Comparison of ENCODE assay signal across 26 cellular contexts in genomic region chr16:86739808-86740207, GRCh38.
A peak's percentile ranks its signal among the peaks of the same experiment; 100 is the strongest.
DNase-seq lines count a peak whose midpoint lies in the region; ATAC-seq and TF ChIP-seq lines count a peak whose summit lies in the region.
"Had no signal": no experiment of that assay in that cellular context is flagged by ENCODE, and none has a peak within 500 bp of the region (broad histone marks: within the 10 kb centered on the region; RNA-seq: fewer than 3 reads in every experiment).

No MANE protein-coding gene starts in this region.

- no peak overlapping the region for H3K18ac ChIP-seq in mesenchymal stem cell (ENCODE audit: low read depth in 1 of 2, low read length in 2 of 2)

- H2AK5ac ChIP-seq in mesenchymal stem cell (ENCODE audit: low read length, severe bottlenecking): peak overlapping the region; percentile 70

- H4K91ac ChIP-seq in mesenchymal stem cell (ENCODE audit: low read length): no peak overlapping the region

- TF ChIP-seq CTCF in Caco-2 (IDR thresholded peaks at IDR 0.05; ENCODE audit: insufficient read depth in 1 of 2, low read depth in 1 of 2, low read length in 1 of 2, severe bottlenecking in 1 of 2, unreplicated experiment in 1 of 2): no peak
- TF ChIP-seq CTCF in sigmoid colon (IDR thresholded peaks at IDR 0.05): no peak

- peaks cover 11% of the 10 kb centered on the region for H3K27me3 Mint-ChIP-seq in Caco-2 (ENCODE audit: insufficient read depth, unreplicated experiment)
- peaks cover 38% of the 10 kb centered on the region for H3K27me3 Mint-ChIP-seq in activated T-helper 1 cell treated with anti-CD3 and anti-CD28 coated beads, Interleukin-12 subunit alpha, Interleukin-12 subunit beta, Interleukin-2, Interleukin-4 antibody, amounts not matched to agents 30 ng/mL and 10 ng/mL and 1 ng/mL, durations not matched to agents 14 hours and 24 hours and 36 hours (ENCODE audit: insufficient read depth)
- peaks cover 36% of the 10 kb centered on the region for H3K27me3 Mint-ChIP-seq in activated CD4-positive, alpha-beta memory T cell treated with anti-CD3 and anti-CD28 coated beads, Interleukin-2, amount 10 ng/mL, durations not matched to agents 7 days and 5 days
- peaks cover 46% of the 10 kb centered on the region for H3K27me3 Mint-ChIP-seq in activated naive CD8-positive, alpha-beta T cell treated with anti-CD3 and anti-CD28 coated beads, Interleukin-2, amount 50 U/mL, for 24 hours

- ATAC-seq in activated naive CD8-positive, alpha-beta T cell treated with anti-CD3 and anti-CD28 coated beads, Interleukin-2, amount 50 U/mL, for 24 hours: no peak
- ATAC-seq: activated naive CD4-positive, alpha-beta T cell treated with anti-CD3 and anti-CD28 coated beads, Interleukin-2, amount 50 U/mL, for 72 hours; left lobe of liver had no signal

- H2BK12ac ChIP-seq in mesenchymal stem cell (ENCODE audit: low read length in 2 of 2): peak overlapping the region in 1 of 2 experiments; percentile 17

- no peak overlapping the region for H3K4me2 ChIP-seq in mesenchymal stem cell (ENCODE audit: low read length, poor library complexity, severe bottlenecking)

- peaks cover 12% of the 10 kb centered on the region for H3K9me3 Mint-ChIP-seq in Caco-2 (ENCODE audit: unreplicated experiment)
- H3K9me3 Mint-ChIP-seq in activated T-helper 1 cell treated with anti-CD3 and anti-CD28 coated beads, Interleukin-12 subunit alpha, Interleukin-12 subunit beta, Interleukin-2, Interleukin-4 antibody, amounts not matched to agents 30 ng/mL and 10 ng/mL and 1 ng/mL, durations not matched to agents 14 hours and 24 hours and 36 hours: no peaks in the 10 kb centered on the region
- H3K9me3 Mint-ChIP-seq in activated CD4-positive, alpha-beta memory T cell treated with anti-CD3 and anti-CD28 coated beads, Interleukin-2, amount 10 ng/mL, durations not matched to agents 7 days and 5 days: no peaks in the 10 kb centered on the region
- H3K9me3 Mint-ChIP-seq in activated naive CD8-positive, alpha-beta T cell treated with anti-CD3 and anti-CD28 coated beads, Interleukin-2, amount 50 U/mL, for 24 hours: no peaks in the 10 kb centered on the region
- H3K9me3 Mint-ChIP-seq: activated CD4-positive, alpha-beta memory T cell treated with anti-CD3 and anti-CD28 coated beads for 36 hours; activated naive CD4-positive, alpha-beta T cell treated with anti-CD3 and anti-CD28 coated beads, Interleukin-2, amount 50 U/mL, for 72 hours; activated T-helper 2 cell treated with anti-CD3 and anti-CD28 coated beads, Interferon-gamma antibody, Interleukin-2, Interleukin-4, amounts not matched to agents 10 μg/mL and 5 μg/mL and 100 μg/mL, durations not matched to agents 14 hours and 24 hours and 36 hours; naive B cell had no signal

- WGBS in mesenchymal stem cell: 81% methylated on average over 11 of the region's 11 CpGs
- WGBS in sigmoid colon, 2 donors: 20 to 44% methylated on average over 11 of the region's 11 CpGs

- no peak overlapping the region for H3K4ac ChIP-seq in mesenchymal stem cell (ENCODE audit: low read depth in 1 of 2, low read length in 2 of 2)

- CTCF ChIA-PET in Caco-2 (lab: Charles Lee): no interaction called here
- CTCF ChIA-PET in activated CD4-positive, alpha-beta memory T cell treated with anti-CD3 and anti-CD28 coated beads, Interleukin-2, amount 10 ng/mL, durations not matched to agents 7 days and 5 days (lab: Charles Lee): no interaction called here

- no peak for TF ChIP-seq POLR2A in sigmoid colon (IDR thresholded peaks at IDR 0.05)

- H3K27me3 ChIP-seq in Caco-2 (replicated peaks; ENCODE audit: control insufficient read depth, insufficient read depth, low read length): no peaks in the 10 kb centered on the region; the same call in 1 of the 2 replicates
- H3K27me3 ChIP-seq in mesenchymal stem cell (ENCODE audit: control insufficient read depth in 1 of 2, insufficient read depth in 1 of 2, low read length in 2 of 2): peaks cover 0 to 30% of the 10 kb centered on the region in 2 experiments
- peaks cover 0 to 32% (median 8%) of the 10 kb centered on the region in 3 donors for H3K27me3 ChIP-seq in sigmoid colon
- H3K27me3 ChIP-seq: cardiac muscle cell, Peyer's patch had no signal

- BruUV-seq in Caco-2 (replicated peaks; lab: Mats Ljungman, UMichigan): no TSS peak

- H3K4me3 ChIP-seq in Caco-2 (ENCODE audit: low read depth, low read length) (no peak overlapping the region), mesenchymal stem cell (ENCODE audit: insufficient read depth in 1 of 2, low read depth in 1 of 2, low read length in 2 of 2) (no peak overlapping the region), sigmoid colon (no peak overlapping the region)
- H3K4me3 ChIP-seq: cardiac muscle cell, Peyer's patch had no signal

- DNase-seq in Caco-2 (no peak), mesenchymal stem cell (no peak), sigmoid colon (peak; percentile 20), COLO829 (ENCODE audit: low spot score) (no peak)
- DNase-seq in activated T-helper 1 cell treated with anti-CD3 and anti-CD28 coated beads, Interleukin-12 subunit alpha, Interleukin-12 subunit beta, Interleukin-2, Interleukin-4 antibody, amounts not matched to agents 30 ng/mL and 10 ng/mL and 1 ng/mL, durations not matched to agents 14 hours and 24 hours and 36 hours (ENCODE audit: low spot score): no peak
- DNase-seq in activated CD4-positive, alpha-beta memory T cell treated with anti-CD3 and anti-CD28 coated beads, Interleukin-2, amount 10 ng/mL, durations not matched to agents 7 days and 5 days: no peak
- DNase-seq in activated naive CD8-positive, alpha-beta T cell treated with anti-CD3 and anti-CD28 coated beads, Interleukin-2, amount 50 U/mL, for 24 hours: no peak
- DNase-seq: activated CD4-positive, alpha-beta memory T cell treated with anti-CD3 and anti-CD28 coated beads for 36 hours; activated CD8-positive, alpha-beta memory T cell treated with anti-CD3 and anti-CD28 coated beads, Interleukin-2, amount 50 U/mL, for 48 hours; anterior cingulate cortex; DMS53; naive B cell; NCI-H1105 treated with DMSO at 0.1 percent for 48 hours; NCI-H2029 treated with DMSO at 0.1 percent for 48 hours; NCI-H2227 treated with DMSO at 0.1 percent for 48 hours; NCI-H69; Peyer's patch; SHP77 treated with DMSO at 0.1 percent for 48 hours; stimulated activated CD4-positive, alpha-beta T cell treated with anti-CD3 and anti-CD28 coated beads, Interleukin-15, amount 100 ng/mL, for 24 hours; stimulated activated naive CD4-positive, alpha-beta T cell had no signal

- no peak overlapping the region for H2BK5ac ChIP-seq in mesenchymal stem cell (ENCODE audit: low read depth, low read length, poor library complexity, severe bottlenecking)

- no peak overlapping the region for H3K9ac ChIP-seq in mesenchymal stem cell (ENCODE audit: low read length)
- H3K9ac ChIP-seq: parathyroid adenoma had no signal

- H3K79me1 ChIP-seq in mesenchymal stem cell (replicated peaks; ENCODE audit: low read length, poor library complexity, severe bottlenecking): peaks cover 7% of the 10 kb centered on the region

- no peaks in the 10 kb centered on the region for H3K36me3 ChIP-seq in Caco-2 (ENCODE audit: control insufficient read depth, insufficient read depth, low read length)
- peaks cover 0 to 8% of the 10 kb centered on the region in 2 experiments for H3K36me3 ChIP-seq in mesenchymal stem cell (ENCODE audit: control insufficient read depth in 1 of 2, insufficient read depth in 2 of 2, low read depth in 1 of 2, low read length in 2 of 2)
- H3K36me3 ChIP-seq in sigmoid colon: no peaks in the 10 kb centered on the region
- H3K36me3 ChIP-seq: cardiac muscle cell, Peyer's patch had no signal

- no peaks in the 10 kb centered on the region for H3K4me1 Mint-ChIP-seq in Caco-2 (ENCODE audit: low read depth, unreplicated experiment)
- H3K4me1 Mint-ChIP-seq in activated T-helper 1 cell treated with anti-CD3 and anti-CD28 coated beads, Interleukin-12 subunit alpha, Interleukin-12 subunit beta, Interleukin-2, Interleukin-4 antibody, amounts not matched to agents 30 ng/mL and 10 ng/mL and 1 ng/mL, durations not matched to agents 14 hours and 24 hours and 36 hours (ENCODE audit: low read depth): peaks cover 23% of the 10 kb centered on the region
- H3K4me1 Mint-ChIP-seq in activated CD4-positive, alpha-beta memory T cell treated with anti-CD3 and anti-CD28 coated beads, Interleukin-2, amount 10 ng/mL, durations not matched to agents 7 days and 5 days: peaks cover 10% of the 10 kb centered on the region
- H3K4me1 Mint-ChIP-seq in activated naive CD8-positive, alpha-beta T cell treated with anti-CD3 and anti-CD28 coated beads, Interleukin-2, amount 50 U/mL, for 24 hours: peaks cover 10% of the 10 kb centered on the region

- TF ChIP-seq EP300 in sigmoid colon (IDR thresholded peaks at IDR 0.05): no peak

- H3K36me3 Mint-ChIP-seq in Caco-2 (ENCODE audit: insufficient read depth, unreplicated experiment): no peaks in the 10 kb centered on the region
- no peaks in the 10 kb centered on the region for H3K36me3 Mint-ChIP-seq in activated T-helper 1 cell treated with anti-CD3 and anti-CD28 coated beads, Interleukin-12 subunit alpha, Interleukin-12 subunit beta, Interleukin-2, Interleukin-4 antibody, amounts not matched to agents 30 ng/mL and 10 ng/mL and 1 ng/mL, durations not matched to agents 14 hours and 24 hours and 36 hours (ENCODE audit: low read depth)
- no peaks in the 10 kb centered on the region for H3K36me3 Mint-ChIP-seq in activated CD4-positive, alpha-beta memory T cell treated with anti-CD3 and anti-CD28 coated beads, Interleukin-2, amount 10 ng/mL, durations not matched to agents 7 days and 5 days (ENCODE audit: low read depth)
- no peaks in the 10 kb centered on the region for H3K36me3 Mint-ChIP-seq in activated naive CD8-positive, alpha-beta T cell treated with anti-CD3 and anti-CD28 coated beads, Interleukin-2, amount 50 U/mL, for 24 hours (ENCODE audit: low read depth)
- H3K36me3 Mint-ChIP-seq: activated CD4-positive, alpha-beta memory T cell treated with anti-CD3 and anti-CD28 coated beads for 36 hours; activated naive CD4-positive, alpha-beta T cell treated with anti-CD3 and anti-CD28 coated beads, Interleukin-2, amount 50 U/mL, for 72 hours; naive B cell had no signal

- no peak overlapping the region for H3K14ac ChIP-seq in mesenchymal stem cell (ENCODE audit: low read length in 2 of 2)

- H4K8ac ChIP-seq in mesenchymal stem cell (ENCODE audit: low read length): no peak overlapping the region

- no peak overlapping the region for H3K27ac ChIP-seq in mesenchymal stem cell (ENCODE audit: low read length, poor library complexity, severe bottlenecking)
- H3K27ac ChIP-seq in sigmoid colon: no peak overlapping the region
- H3K27ac ChIP-seq: parathyroid adenoma, Peyer's patch had no signal

- H3K4me3 Mint-ChIP-seq in Caco-2 (ENCODE audit: unreplicated experiment): peak overlapping the region; percentile 31
- peak overlapping the region; percentile 72 for H3K4me3 Mint-ChIP-seq in activated T-helper 1 cell treated with anti-CD3 and anti-CD28 coated beads, Interleukin-12 subunit alpha, Interleukin-12 subunit beta, Interleukin-2, Interleukin-4 antibody, amounts not matched to agents 30 ng/mL and 10 ng/mL and 1 ng/mL, durations not matched to agents 14 hours and 24 hours and 36 hours
- H3K4me3 Mint-ChIP-seq in activated CD4-positive, alpha-beta memory T cell treated with anti-CD3 and anti-CD28 coated beads, Interleukin-2, amount 10 ng/mL, durations not matched to agents 7 days and 5 days: no peak overlapping the region
- H3K4me3 Mint-ChIP-seq in activated naive CD8-positive, alpha-beta T cell treated with anti-CD3 and anti-CD28 coated beads, Interleukin-2, amount 50 U/mL, for 24 hours: no peak overlapping the region
- H3K4me3 Mint-ChIP-seq: activated CD4-positive, alpha-beta memory T cell treated with anti-CD3 and anti-CD28 coated beads for 36 hours; B cell had no signal

- H3K4me1 ChIP-seq in Caco-2 (peaks cover 7% of the 10 kb centered on the region; the same call in 1 of the 2 replicates), mesenchymal stem cell (ENCODE audit: control insufficient read depth, insufficient read depth, low read depth, low read length) (peaks cover 18% of the 10 kb centered on the region), sigmoid colon (peaks cover 0 to 10% (median 3%) of the 10 kb centered on the region in 4 donors)
- H3K4me1 ChIP-seq: parathyroid adenoma, Peyer's patch had no signal

- H2BK120ac ChIP-seq in mesenchymal stem cell (ENCODE audit: low read depth, low read length): no peak overlapping the region

- H2BK15ac ChIP-seq in mesenchymal stem cell (ENCODE audit: low read depth, poor library complexity, severe bottlenecking): no peak overlapping the region

- H3K27ac Mint-ChIP-seq in Caco-2 (ENCODE audit: unreplicated experiment): no peak overlapping the region
- peak overlapping the region; percentile 1 for H3K27ac Mint-ChIP-seq in activated T-helper 1 cell treated with anti-CD3 and anti-CD28 coated beads, Interleukin-12 subunit alpha, Interleukin-12 subunit beta, Interleukin-2, Interleukin-4 antibody, amounts not matched to agents 30 ng/mL and 10 ng/mL and 1 ng/mL, durations not matched to agents 14 hours and 24 hours and 36 hours
- no peak overlapping the region for H3K27ac Mint-ChIP-seq in activated CD4-positive, alpha-beta memory T cell treated with anti-CD3 and anti-CD28 coated beads, Interleukin-2, amount 10 ng/mL, durations not matched to agents 7 days and 5 days
- H3K27ac Mint-ChIP-seq in activated naive CD8-positive, alpha-beta T cell treated with anti-CD3 and anti-CD28 coated beads, Interleukin-2, amount 50 U/mL, for 24 hours: no peak overlapping the region
- H3K27ac Mint-ChIP-seq: activated CD4-positive, alpha-beta memory T cell treated with anti-CD3 and anti-CD28 coated beads for 36 hours; activated naive CD4-positive, alpha-beta T cell treated with anti-CD3 and anti-CD28 coated beads, Interleukin-2, amount 50 U/mL, for 72 hours; activated T-helper 2 cell treated with anti-CD3 and anti-CD28 coated beads, Interferon-gamma antibody, Interleukin-2, Interleukin-4, amounts not matched to agents 10 μg/mL and 5 μg/mL and 100 μg/mL, durations not matched to agents 14 hours and 24 hours and 36 hours; B cell had no signal

- no peak overlapping the region for H2AFZ ChIP-seq in mesenchymal stem cell (ENCODE audit: low read depth, low read length)
- H2AFZ ChIP-seq: parathyroid adenoma had no signal

- H3K23ac ChIP-seq in mesenchymal stem cell (ENCODE audit: low read length in 2 of 2): no peak overlapping the region

- POLR2A ChIA-PET in Caco-2 (lab: Charles Lee): no interaction called here
- POLR2A ChIA-PET in activated CD4-positive, alpha-beta memory T cell treated with anti-CD3 and anti-CD28 coated beads, Interleukin-2, amount 10 ng/mL, durations not matched to agents 7 days and 5 days (lab: Charles Lee): no interaction called here

- intact Hi-C loops in Caco-2 (cut with micrococcal nuclease; ENCODE audit: unreplicated experiment): no loop called here
- intact Hi-C loops in activated T-helper 1 cell treated with anti-CD3 and anti-CD28 coated beads, Interleukin-12 subunit alpha, Interleukin-12 subunit beta, Interleukin-2, Interleukin-4 antibody, amounts not matched to agents 30 ng/mL and 10 ng/mL and 1 ng/mL, durations not matched to agents 14 hours and 24 hours and 36 hours (cut with micrococcal nuclease): no loop called here
- intact Hi-C loops in sigmoid colon (cut with DNase I): no loop called here

- H3K9me3 ChIP-seq in Caco-2 (no peaks in the 10 kb centered on the region), mesenchymal stem cell (ENCODE audit: control insufficient read depth, low read length) (no peaks in the 10 kb centered on the region), sigmoid colon (no peaks in the 10 kb centered on the region)
- H3K9me3 ChIP-seq: Peyer's patch had no signal

Comparison
In these comparisons a context has a peak if more than half of its experiments do, and no peak if none do; other contexts are left out.
1. H3K4me3 Mint-ChIP-seq: peak in Caco-2 (single experiment) and activated T-helper 1 cell treated with anti-CD3 and anti-CD28 coated beads, Interleukin-12 subunit alpha, Interleukin-12 subunit beta, Interleukin-2, Interleukin-4 antibody, amounts not matched to agents 30 ng/mL and 10 ng/mL and 1 ng/mL, durations not matched to agents 14 hours and 24 hours and 36 hours (single experiment); none in activated CD4-positive, alpha-beta memory T cell treated with anti-CD3 and anti-CD28 coated beads, Interleukin-2, amount 10 ng/mL, durations not matched to agents 7 days and 5 days (single experiment) and activated naive CD8-positive, alpha-beta T cell treated with anti-CD3 and anti-CD28 coated beads, Interleukin-2, amount 50 U/mL, for 24 hours (single experiment).